Comparison of ENCODE assay signal across 17 cellular contexts in the genomic region with DNA sequence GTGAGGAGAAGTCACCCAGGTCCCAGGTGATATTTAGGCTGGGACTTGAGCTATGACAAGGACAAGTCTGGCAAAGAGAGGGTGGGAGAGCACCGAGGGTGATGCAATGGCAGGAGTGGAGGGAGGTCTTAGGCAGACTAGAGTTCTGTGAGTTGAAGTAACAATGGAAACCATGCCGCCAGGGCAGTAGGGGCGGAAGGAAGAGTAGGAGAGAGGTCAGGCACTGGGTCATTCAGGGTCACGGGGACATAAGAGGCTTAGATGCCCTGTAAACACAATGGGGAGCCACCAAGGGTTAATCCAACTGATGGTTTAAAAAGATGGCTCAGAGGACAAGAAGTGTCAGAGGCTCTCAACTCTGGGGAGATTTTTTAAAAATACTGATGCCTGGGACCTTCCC.
DNase-seq lines count a peak whose midpoint lies in the region; ATAC-seq, FAIRE-seq and TF ChIP-seq lines count a peak whose summit lies in the region.
"Had no signal": no experiment of that assay in that cellular context is flagged by ENCODE, and none has a peak within 500 bp of the region (broad histone marks: within the 10 kb centered on the region; RNA-seq: fewer than 3 reads in every experiment).

No MANE protein-coding gene starts in this region.

- H4K91ac ChIP-seq in H1 (replicated peaks; ENCODE audit: insufficient read length, low read length) = no peak overlapping the region

- TF ChIP-seq CTCF in MCF 10A (IDR thresholded peaks at IDR 0.05; ENCODE audit: unreplicated experiment) (no peak), breast epithelium (IDR thresholded peaks at IDR 0.05) (no peak), H1 (IDR thresholded peaks at IDR 0.05; ENCODE audit: control extremely low read depth in 1 of 3, insufficient read depth in 1 of 3, low read depth in 1 of 3, low read length in 3 of 3) (no peak), neural progenitor cell (IDR thresholded peaks at IDR 0.05) (no peak)

- no peak for FAIRE-seq in H1 (lab: Jason Lieb, UNC)
- FAIRE-seq: GM19239 had no signal

- peaks cover 17% of the 10 kb centered on the region for H3K4me1 Mint-ChIP-seq in MCF 10A (ENCODE audit: insufficient read depth, unreplicated experiment)
- H3K4me1 Mint-ChIP-seq in neural progenitor cell = peaks cover 58% of the 10 kb centered on the region
- H3K4me1 Mint-ChIP-seq: CD4-positive, alpha-beta memory T cell had no signal

- H4K20me1 ChIP-seq in H1 (replicated peaks in 1 of 2; ENCODE audit: control insufficient read depth in 1 of 2, insufficient read depth in 2 of 2, low read length in 2 of 2) = no peaks in the 10 kb centered on the region
- peaks cover 10% of the 10 kb centered on the region for H4K20me1 ChIP-seq in neural progenitor cell (ENCODE audit: low read depth)

- H2AK5ac ChIP-seq in H1 (ENCODE audit: low read depth, low read length) = no peak overlapping the region

- no peak overlapping the region for H2BK120ac ChIP-seq in H1 (replicated peaks; ENCODE audit: low read depth, low read length)

- no peak overlapping the region for H2BK12ac ChIP-seq in H1 (ENCODE audit: low read depth, low read length)

- H2AFZ ChIP-seq in H1 (ENCODE audit: low read length) (peak overlapping the region; percentile 48), neural progenitor cell (replicated peaks) (no peak overlapping the region)

- H3K36me3 ChIP-seq in breast epithelium = no peaks in the 10 kb centered on the region
- no peaks in the 10 kb centered on the region for H3K36me3 ChIP-seq in H1 (ENCODE audit: control insufficient read depth in 2 of 4, insufficient read depth in 4 of 4, low read length in 3 of 4)
- no peaks in the 10 kb centered on the region for H3K36me3 ChIP-seq in neural progenitor cell

- H2BK5ac ChIP-seq in H1 (ENCODE audit: low read depth, low read length) = no peak overlapping the region; the same call in 1 of the 2 replicates

- DNase-seq in MCF 10A (ENCODE audit: unreplicated experiment) = no peak
- DNase-seq in breast epithelium (ENCODE audit: low spot score in 2 of 2) = no peak
- DNase-seq in H1 (ENCODE audit: low read depth in 1 of 2, low spot score in 2 of 2) = no peak
- peak; percentile 93 for DNase-seq in neural progenitor cell (ENCODE audit: low spot score)
- DNase-seq in activated CD4-positive, CD25-positive, alpha-beta regulatory T cell treated with anti-CD3 and anti-CD28 coated beads, Interleukin-2, amount 50 U/mL, for 72 hours = no peak
- DNase-seq in activated T-cell treated with anti-CD3 and anti-CD28 coated beads, Interleukin-2, amount 50 U/mL, for 48 hours = no peak
- no peak for DNase-seq in MV-4-11 (lab: John Stamatoyannopoulos, UW)
- DNase-seq: 8988T; CD4-positive, alpha-beta memory T cell; KBM-7; NCI-H1092; NCI-H1694 treated with DMSO at 0.1 percent for 48 hours; NCI-H526 treated with DMSO at 0.1 percent for 48 hours; OCI-M1; RPMI8226 had no signal

- H4K8ac ChIP-seq in H1 (ENCODE audit: extremely low read depth, insufficient read depth, low read length) = no peak overlapping the region

- H3K4me3 ChIP-seq in breast epithelium (no peak overlapping the region), H1 (ENCODE audit: extremely low read depth in 1 of 4, insufficient read depth in 2 of 4, low read depth in 3 of 4, low read length in 4 of 4) (no peak overlapping the region), neural progenitor cell (peak overlapping the region; percentile 7)

- peaks cover 0 to 4% of the 10 kb centered on the region in 2 donors for H3K27me3 ChIP-seq in breast epithelium
- no peaks in the 10 kb centered on the region for H3K27me3 ChIP-seq in H1 (replicated peaks in 1 of 4; ENCODE audit: control insufficient read depth in 3 of 4, extremely low read depth in 1 of 4, insufficient read depth in 3 of 4, low read length in 3 of 4)
- H3K27me3 ChIP-seq in neural progenitor cell = no peaks in the 10 kb centered on the region

- H3K4me2 ChIP-seq in H1 (ENCODE audit: insufficient read depth in 1 of 2, low read depth in 2 of 2, low read length in 2 of 2) (no peak overlapping the region), neural progenitor cell (peak overlapping the region; percentile 68)

- H3K4me1 ChIP-seq in breast epithelium = no peaks in the 10 kb centered on the region
- peaks cover 0 to 3% (median 0%) of the 10 kb centered on the region in 4 experiments; a peak in 1 of 7 replicates for H3K4me1 ChIP-seq in H1 (replicated peaks in 1 of 4; ENCODE audit: control insufficient read depth in 3 of 4, insufficient read depth in 4 of 4, low read length in 3 of 4)
- peaks cover 22% of the 10 kb centered on the region for H3K4me1 ChIP-seq in neural progenitor cell

- no peaks in the 10 kb centered on the region for H3K9me3 ChIP-seq in breast epithelium
- H3K9me3 ChIP-seq in H1 (ENCODE audit: insufficient read depth in 2 of 2, low read depth in 1 of 2, low read length in 1 of 2) = no peaks in the 10 kb centered on the region
- H3K9me3 ChIP-seq in neural progenitor cell (ENCODE audit: low read depth) = no peaks in the 10 kb centered on the region

- H3K9ac ChIP-seq in H1 (replicated peaks in 1 of 4; ENCODE audit: extremely low read depth in 1 of 4, low read depth in 3 of 4, low read length in 3 of 4) (no peak overlapping the region), neural progenitor cell (no peak overlapping the region)

- H3K9me3 Mint-ChIP-seq in MCF 10A (ENCODE audit: unreplicated experiment) (no peaks in the 10 kb centered on the region), neural progenitor cell (peaks cover 8% of the 10 kb centered on the region)

- H3K36me3 Mint-ChIP-seq in MCF 10A (ENCODE audit: insufficient read depth, unreplicated experiment) (peaks cover 6% of the 10 kb centered on the region), neural progenitor cell (no peaks in the 10 kb centered on the region)
- H3K36me3 Mint-ChIP-seq: CD4-positive, alpha-beta memory T cell had no signal

- H2BK20ac ChIP-seq in H1 (ENCODE audit: low read length) = no peak overlapping the region

- H3K79me1 ChIP-seq in H1 (ENCODE audit: low read depth, low read length) = no peaks in the 10 kb centered on the region

- intact Hi-C loops in MCF 10A (cut with micrococcal nuclease) = no loop called here
- intact Hi-C loops in breast epithelium (cut with DNase I; ENCODE audit: low total_unique reads) = no loop called here

- no peak overlapping the region for H3K14ac ChIP-seq in H1 (ENCODE audit: insufficient read length)

- no peak overlapping the region for H3K56ac ChIP-seq in H1 (replicated peaks; ENCODE audit: insufficient read length, low read depth, low read length)

- peak overlapping the region; percentile 52 for H3K27ac Mint-ChIP-seq in MCF 10A (ENCODE audit: low read depth, unreplicated experiment)
- H3K27ac Mint-ChIP-seq in neural progenitor cell = peak overlapping the region; percentile 61
- H3K27ac Mint-ChIP-seq: CD4-positive, alpha-beta memory T cell had no signal

- H3K18ac ChIP-seq in H1 (ENCODE audit: extremely low read depth, low read length) = no peak overlapping the region

- H3K79me2 ChIP-seq in H1 (ENCODE audit: control insufficient read depth in 1 of 2, insufficient read depth in 2 of 2, low read length in 2 of 2) (no peaks in the 10 kb centered on the region), neural progenitor cell (ENCODE audit: low read depth) (no peaks in the 10 kb centered on the region)

- H2BK15ac ChIP-seq in H1 (ENCODE audit: low read length) = no peak overlapping the region

- no peak overlapping the region for H3K23ac ChIP-seq in H1 (ENCODE audit: insufficient read length)

- H3K4me3 Mint-ChIP-seq in MCF 10A (ENCODE audit: unreplicated experiment) (no peak overlapping the region), neural progenitor cell (peak overlapping the region; percentile 54)
- H3K4me3 Mint-ChIP-seq: CD4-positive, alpha-beta memory T cell had no signal

- POLR2A ChIA-PET in MCF 10A (lab: Yijun Ruan, JAX) (no interaction called here), H1 (lab: Charles Lee; ENCODE audit: partially characterized antibody) (no interaction called here)

- no peaks in the 10 kb centered on the region for H3K27me3 Mint-ChIP-seq in MCF 10A (ENCODE audit: insufficient read depth, unreplicated experiment)
- H3K27me3 Mint-ChIP-seq in neural progenitor cell (ENCODE audit: insufficient read depth, low read depth) = peaks cover 31% of the 10 kb centered on the region
- H3K27me3 Mint-ChIP-seq: CD4-positive, alpha-beta memory T cell had no signal

- TF ChIP-seq POLR2A in breast epithelium (IDR thresholded peaks at IDR 0.05) = no peak
- no peak for TF ChIP-seq POLR2A in H1 (IDR thresholded peaks at IDR 0.05; ENCODE audit: control extremely low read depth in 1 of 2, low read depth in 2 of 2, low read length in 2 of 2)

- WGBS in H1 (ENCODE audit: extremely low coverage in 1 of 2, insufficient coverage in 1 of 2, insufficient read length in 1 of 2, insufficient replicate concordance in 2 of 2, low coverage in 1 of 2, low lambda C conversion rate in 2 of 2, missing lambda C conversion rate in 1 of 2), 2 experiments = 91% methylated on average over 4 of the region's 4 CpGs; no CpG with 5 or more reads in 1 of the 2 experiments

- H3K23me2 ChIP-seq in H1 (ENCODE audit: low read depth, low read length) = no peaks in the 10 kb centered on the region

- H4K5ac ChIP-seq in H1 (ENCODE audit: insufficient read length, low read depth, low read length) = no peak overlapping the region

- H3K27ac ChIP-seq in breast epithelium (no peak overlapping the region), H1 (ENCODE audit: low read depth, low read length) (no peak overlapping the region), neural progenitor cell (peak overlapping the region; percentile 80)

- no peak for ATAC-seq in GM19463 (IDR thresholded peaks at IDR 0.05; ENCODE audit: unreplicated experiment)

- TF ChIP-seq RAD21 in H1 (IDR thresholded peaks at IDR 0.05 in 1 of 2, conservative IDR thresholded peaks at IDR 0.05 in 1 of 2; ENCODE audit: low read depth in 2 of 2, low read length in 2 of 2) = no peak

- CTCF ChIA-PET in MCF 10A (lab: Yijun Ruan, JAX) = interaction anchor here (0.9 kb wide), 1 partner anchor 26 kb away, joined by 3 read pairs; no protein-coding TSS in a partner anchor
- CTCF ChIA-PET in H1 (lab: Charles Lee; ENCODE audit: partially characterized antibody) = no interaction called here

- no peak overlapping the region for H3K4ac ChIP-seq in H1 (replicated peaks; ENCODE audit: insufficient read length, low read depth, low read length)

- H3F3A ChIP-seq in neural progenitor cell (ENCODE audit: low read depth) = peaks cover 23% of the 10 kb centered on the region

- BruUV-seq in MCF 10A (replicated peaks; lab: Mats Ljungman, UMichigan) = no TSS peak

- no peak for TF ChIP-seq EP300 in H1 (IDR thresholded peaks at IDR 0.05; ENCODE audit: borderline replicate concordance in 1 of 2, low read depth in 2 of 2, low read length in 2 of 2)

TF ChIP-seq in H1, 55 proteins besides CTCF, POLR2A, EP300 and RAD21 (continues in another document):
- TF ChIP-seq RXRA (IDR thresholded peaks at IDR 0.05; ENCODE audit: insufficient read depth, low read depth, low read length) (peak; percentile 83; the same call in 1 of the 2 replicates), YY1 (IDR thresholded peaks at IDR 0.05; ENCODE audit: low read depth, low read length) (no peak), NANOG (IDR thresholded peaks at IDR 0.05; ENCODE audit: insufficient read depth, low read depth, low read length, poor library complexity, severe bottlenecking) (no peak), BRCA1 (IDR thresholded peaks at IDR 0.05; ENCODE audit: low read depth, low read length) (no peak), TBP (IDR thresholded peaks at IDR 0.05; ENCODE audit: low read depth, low read length) (no peak)
